ENCODE assay signal across 1 cellular context in the genomic region with DNA sequence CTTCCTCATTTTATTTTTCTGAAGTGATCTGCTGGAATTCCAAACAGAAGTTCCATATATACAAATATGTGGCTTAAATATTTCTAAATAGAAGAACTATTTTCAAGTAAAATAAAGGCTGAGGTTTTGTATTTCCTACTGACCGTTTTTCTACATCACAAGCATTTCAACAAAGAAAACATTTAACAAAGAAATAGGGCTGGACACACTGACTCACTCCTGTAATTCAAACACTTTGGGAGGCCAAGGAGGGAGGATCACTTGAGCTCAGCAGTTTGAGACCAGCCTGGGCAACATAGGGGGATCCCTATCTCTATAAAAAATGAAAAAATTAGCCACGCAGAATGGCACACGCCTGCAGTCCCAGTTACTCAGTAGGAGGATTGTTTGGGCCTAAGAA.
TF ChIP-seq lines count a peak whose summit lies in the region.

No MANE protein-coding gene starts in this region.

TF ChIP-seq in IMR-90, 13 proteins besides CTCF, POLR2A, EP300 and RAD21:
- TF ChIP-seq BHLHE40 (IDR thresholded peaks at IDR 0.05; ENCODE audit: low read depth, low read length) (no peak), MAZ (IDR thresholded peaks at IDR 0.05; ENCODE audit: borderline replicate concordance, low read depth, low read length) (no peak), NFE2L2 (IDR thresholded peaks at IDR 0.05; ENCODE audit: low read depth, low read length) (no peak), CHD1 (IDR thresholded peaks at IDR 0.05; ENCODE audit: low read depth, low read length) (no peak), SMC3 (IDR thresholded peaks at IDR 0.05; ENCODE audit: low read depth, low read length) (no peak), MXI1 (IDR thresholded peaks at IDR 0.05; ENCODE audit: borderline replicate concordance, low read depth, low read length) (no peak), RCOR1 (IDR thresholded peaks at IDR 0.05; ENCODE audit: insufficient replicate concordance, low read length) (no peak), RFX5 (IDR thresholded peaks at IDR 0.05; ENCODE audit: low read depth, low read length) (no peak), CEBPB (IDR thresholded peaks at IDR 0.05; ENCODE audit: low read depth, low read length) (no peak), ELK1 (IDR thresholded peaks at IDR 0.05; ENCODE audit: borderline replicate concordance, low read depth, low read length) (no peak), MAFK (IDR thresholded peaks at IDR 0.05; ENCODE audit: low read depth, low read length) (no peak), FOS (IDR thresholded peaks at IDR 0.05; ENCODE audit: low read depth, low read length) (no peak)
- TF ChIP-seq, protein P1, sequence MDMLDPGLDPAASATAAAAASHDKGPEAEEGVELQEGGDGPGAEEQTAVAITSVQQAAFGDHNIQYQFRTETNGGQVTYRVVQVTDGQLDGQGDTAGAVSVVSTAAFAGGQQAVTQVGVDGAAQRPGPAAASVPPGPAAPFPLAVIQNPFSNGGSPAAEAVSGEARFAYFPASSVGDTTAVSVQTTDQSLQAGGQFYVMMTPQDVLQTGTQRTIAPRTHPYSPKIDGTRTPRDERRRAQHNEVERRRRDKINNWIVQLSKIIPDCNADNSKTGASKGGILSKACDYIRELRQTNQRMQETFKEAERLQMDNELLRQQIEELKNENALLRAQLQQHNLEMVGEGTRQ (IDR thresholded peaks at IDR 0.05; ENCODE audit: low read depth, low read length) = no peak
TF ChIP-seq in IMR-90: peak in this region for 0.
